ENCODE assay signal across 9 cellular contexts in the genomic region with DNA sequence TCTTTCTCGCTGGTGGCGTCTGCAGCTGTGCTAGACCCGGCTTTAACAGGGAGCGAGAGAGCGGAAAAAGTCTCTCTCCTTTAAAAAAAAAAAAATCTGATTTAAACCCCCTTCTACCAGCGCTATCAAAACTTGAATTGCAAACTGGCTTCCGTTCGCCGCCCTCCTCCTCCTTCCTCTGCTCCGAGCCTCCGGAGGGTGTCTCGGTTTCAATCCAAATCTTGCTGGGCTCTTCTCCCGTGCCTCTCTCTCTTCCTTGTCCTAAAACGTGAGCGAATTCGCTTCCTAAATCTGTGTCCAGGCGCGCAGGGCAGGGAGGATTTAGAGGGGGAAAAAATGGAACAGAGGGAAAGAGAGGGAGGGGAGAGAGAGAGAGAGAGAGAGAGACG. TPM values are rescaled to one million over a fixed set of nuclear protein-coding genes. Genes with fewer than 3 reads are reported as not detected.
A peak's percentile ranks its signal among the peaks of the same experiment; 100 is the strongest.
DNase-seq lines count a peak whose midpoint lies in the region; ATAC-seq and TF ChIP-seq lines count a peak whose summit lies in the region.
"Had no signal": no experiment of that assay in that cellular context is flagged by ENCODE, and none has a peak within 500 bp of the region (broad histone marks: within the 10 kb centered on the region; RNA-seq: fewer than 3 reads in every experiment).

No MANE protein-coding gene starts in this region.

- H4K5ac ChIP-seq in H9 (ENCODE audit: insufficient read length, low read depth, low read length) = no peak overlapping the region

- no peak for DNase-seq in H9
- no peak for DNase-seq in activated T-helper 2 cell treated with anti-CD3 and anti-CD28 coated beads, Interferon-gamma antibody, Interleukin-2, Interleukin-4, amounts not matched to agents 10 μg/mL and 5 μg/mL and 100 μg/mL, durations not matched to agents 14 hours and 24 hours and 36 hours (ENCODE audit: low spot score)
- no peak for DNase-seq in right atrium auricular region (ENCODE audit: low spot score)
- no peak for DNase-seq in skeletal muscle cell (ENCODE audit: low read depth)
- no peak for DNase-seq in GF-D8 (lab: John Stamatoyannopoulos, UW)
- no peak for DNase-seq in iPS-NIHi11 (ENCODE audit: low spot score)
- no peak for DNase-seq in NCI-H2107 treated with DMSO at 0.1 percent for 48 hours (lab: John Stamatoyannopoulos, UW; ENCODE audit: unreplicated experiment)
- DNase-seq: OCI-M1 had no signal

- H3K4me3 ChIP-seq in right atrium auricular region = peak overlapping the region; percentile 58 to 67
- H3K4me3 ChIP-seq in skeletal muscle cell (ENCODE audit: low read depth, low read length) = peak overlapping the region; percentile 89

- H3K27me3 Mint-ChIP-seq in H9 (ENCODE audit: low read depth) = peaks cover 99% of the 10 kb centered on the region
- H3K27me3 Mint-ChIP-seq in activated T-helper 2 cell treated with anti-CD3 and anti-CD28 coated beads, Interferon-gamma antibody, Interleukin-2, Interleukin-4, amounts not matched to agents 10 μg/mL and 5 μg/mL and 100 μg/mL, durations not matched to agents 14 hours and 24 hours and 36 hours (ENCODE audit: low read depth) = peaks cover 85% of the 10 kb centered on the region

- no peak overlapping the region for H2AK5ac ChIP-seq in H9 (ENCODE audit: insufficient read length, low read length)

- H3T11ph ChIP-seq in H9 (ENCODE audit: low read length) = no peak overlapping the region

- H3K9me3 ChIP-seq in H9 (ENCODE audit: control insufficient read depth, low read depth, low read length) (no peaks in the 10 kb centered on the region), right atrium auricular region (no peaks in the 10 kb centered on the region)

- H2BK120ac ChIP-seq in H9 (ENCODE audit: low read depth, low read length, poor library complexity, severe bottlenecking) = no peak overlapping the region

- peak overlapping the region; percentile 53 for H3K4me2 ChIP-seq in H9 (ENCODE audit: insufficient read depth, insufficient read length, low read length)

- H3K4me1 Mint-ChIP-seq in H9 = peaks cover 56 to 72% of the 10 kb centered on the region in 2 experiments
- H3K4me1 Mint-ChIP-seq in activated T-helper 2 cell treated with anti-CD3 and anti-CD28 coated beads, Interferon-gamma antibody, Interleukin-2, Interleukin-4, amounts not matched to agents 10 μg/mL and 5 μg/mL and 100 μg/mL, durations not matched to agents 14 hours and 24 hours and 36 hours (ENCODE audit: low read depth) = peaks cover 9% of the 10 kb centered on the region

- peak overlapping the region in 1 of 3 experiments; percentile 11; a peak in 1 of 7 replicates for H3K27ac Mint-ChIP-seq in H9
- H3K27ac Mint-ChIP-seq in activated T-helper 2 cell treated with anti-CD3 and anti-CD28 coated beads, Interferon-gamma antibody, Interleukin-2, Interleukin-4, amounts not matched to agents 10 μg/mL and 5 μg/mL and 100 μg/mL, durations not matched to agents 14 hours and 24 hours and 36 hours = no peak overlapping the region

- no peak overlapping the region for H3K23ac ChIP-seq in H9 (ENCODE audit: insufficient read length, low read depth, low read length)

- H3K4me1 ChIP-seq in H9 (ENCODE audit: insufficient read depth, low read length) (0 out of 2 replicates have a peak, but pooled peaks cover 2% of the 10 kb centered on the region), right atrium auricular region (peaks cover 0 to 25% of the 10 kb centered on the region in 2 donors)

- H3K56ac ChIP-seq in H9 (ENCODE audit: insufficient read length, low read depth, low read length) = no peak overlapping the region

- H3K14ac ChIP-seq in H9 (ENCODE audit: insufficient read depth, low read length) = no peak overlapping the region

- H2BK20ac ChIP-seq in H9 (ENCODE audit: low read depth, low read length, poor library complexity, severe bottlenecking) = no peak overlapping the region

- H3K27me3 ChIP-seq in H9 (ENCODE audit: insufficient read depth, low read length) (peaks cover 87% of the 10 kb centered on the region), right atrium auricular region (peaks cover 6 to 27% of the 10 kb centered on the region in 2 donors)

- H3K36me3 Mint-ChIP-seq in H9 (ENCODE audit: insufficient read depth in 1 of 3, low read depth in 3 of 3) = no peaks in the 10 kb centered on the region
- H3K36me3 Mint-ChIP-seq in activated T-helper 2 cell treated with anti-CD3 and anti-CD28 coated beads, Interferon-gamma antibody, Interleukin-2, Interleukin-4, amounts not matched to agents 10 μg/mL and 5 μg/mL and 100 μg/mL, durations not matched to agents 14 hours and 24 hours and 36 hours (ENCODE audit: low read depth) = peaks cover 4% of the 10 kb centered on the region

- no peak overlapping the region for H3K9ac ChIP-seq in H9 (ENCODE audit: extremely low read depth, insufficient read length, low read length)

- H2BK15ac ChIP-seq in H9 (ENCODE audit: low read depth, low read length) = no peak overlapping the region

- no peak for ATAC-seq in GM18517 (IDR thresholded peaks at IDR 0.05; ENCODE audit: unreplicated experiment)

- no peak overlapping the region for H2BK5ac ChIP-seq in H9 (ENCODE audit: insufficient read length, low read length)

- H2BK12ac ChIP-seq in H9 (ENCODE audit: insufficient read length, low read depth, low read length) = no peak overlapping the region

- no peak overlapping the region for H4K91ac ChIP-seq in H9 (ENCODE audit: insufficient read length, low read depth, low read length)

- H3K79me1 ChIP-seq in H9 (ENCODE audit: insufficient read depth, low read depth, low read length, poor library complexity, severe bottlenecking) = no peaks in the 10 kb centered on the region

- no CpG with 5 or more reads among the region's 19 CpGs for WGBS in H9 (ENCODE audit: extremely low coverage, insufficient read length, low lambda C conversion rate)

- H3K18ac ChIP-seq in H9 (ENCODE audit: insufficient read length, low read depth, low read length) = no peak overlapping the region

- H3K36me3 ChIP-seq in right atrium auricular region = no peaks in the 10 kb centered on the region

- TF ChIP-seq CTCF in H9 (conservative IDR thresholded peaks at IDR 0.05) = no peak
- peak in 1 of 2 donors; percentile 12 for TF ChIP-seq CTCF in right atrium auricular region (IDR thresholded peaks at IDR 0.05)

- no peak overlapping the region for H2AFZ ChIP-seq in H9 (ENCODE audit: low read length)

- H4K8ac ChIP-seq in H9 (replicated peaks; ENCODE audit: insufficient read length, low read depth, low read length) = no peak overlapping the region

- H3K9me3 Mint-ChIP-seq in H9 = peaks cover 2 to 12% of the 10 kb centered on the region in 2 experiments; a peak in 3 of 5 replicates
- H3K9me3 Mint-ChIP-seq in activated T-helper 2 cell treated with anti-CD3 and anti-CD28 coated beads, Interferon-gamma antibody, Interleukin-2, Interleukin-4, amounts not matched to agents 10 μg/mL and 5 μg/mL and 100 μg/mL, durations not matched to agents 14 hours and 24 hours and 36 hours = no peaks in the 10 kb centered on the region

- peak overlapping the region; percentile 57 to 82 for H3K4me3 Mint-ChIP-seq in H9
- peak overlapping the region; percentile 48 for H3K4me3 Mint-ChIP-seq in activated T-helper 2 cell treated with anti-CD3 and anti-CD28 coated beads, Interferon-gamma antibody, Interleukin-2, Interleukin-4, amounts not matched to agents 10 μg/mL and 5 μg/mL and 100 μg/mL, durations not matched to agents 14 hours and 24 hours and 36 hours (ENCODE audit: low read depth)

- no peaks in the 10 kb centered on the region for H4K20me1 ChIP-seq in H9 (ENCODE audit: control insufficient read depth, insufficient read depth, insufficient read length)

- H3K23me2 ChIP-seq in H9 (ENCODE audit: insufficient read length, low read depth, low read length, poor library complexity, severe bottlenecking) = peaks cover 16% of the 10 kb centered on the region

- no peak overlapping the region for H3K4ac ChIP-seq in H9 (ENCODE audit: low read depth, low read length)

- H3K79me2 ChIP-seq in H9 (ENCODE audit: insufficient read depth, low read length) = no peaks in the 10 kb centered on the region

- intact Hi-C loops in activated T-helper 2 cell treated with anti-CD3 and anti-CD28 coated beads, Interferon-gamma antibody, Interleukin-2, Interleukin-4, amounts not matched to agents 10 μg/mL and 5 μg/mL and 100 μg/mL, durations not matched to agents 14 hours and 24 hours and 36 hours (cut with micrococcal nuclease) = loop anchor here (2.0 to 5.0 kb wide), 2 partner anchors 17 to 281 kb away; no protein-coding TSS in a partner anchor

- H3K27ac ChIP-seq in H9 (ENCODE audit: insufficient read length, low read depth, low read length) = no peak overlapping the region
- H3K27ac ChIP-seq in right atrium auricular region = peak overlapping the region; percentile 90 to 93

RNA-seq across cellular contexts. Expression of a gene that starts 0.3 kb away (rescaled TPM):
- total RNA-seq in H9 (2021) = 0.04 and 0.07 TPM in 2 replicates
- total RNA-seq in activated T-helper 2 cell treated with anti-CD3 and anti-CD28 coated beads, Interferon-gamma antibody, Interleukin-2, Interleukin-4, amounts not matched to agents 10 μg/mL and 5 μg/mL and 100 μg/mL, durations not matched to agents 14 hours and 24 hours and 36 hours = not detected in 2 replicates
- total RNA-seq in right atrium auricular region = 10 to 100 TPM in 1 of 2 donors, 1 to 10 TPM in 1; 6.1 to 16.1 TPM
